1 cellular context compared by ENCODE assay signal in genomic region chr14:37698840-37699777, GRCh38.
TF ChIP-seq lines count a peak whose summit lies in the region.

No MANE protein-coding gene starts in this region.

TF ChIP-seq in HepG2, 621 proteins besides CTCF, POLR2A, EP300 and RAD21 (continued from another document and continues in another):
- TF ChIP-seq, protein P1, sequence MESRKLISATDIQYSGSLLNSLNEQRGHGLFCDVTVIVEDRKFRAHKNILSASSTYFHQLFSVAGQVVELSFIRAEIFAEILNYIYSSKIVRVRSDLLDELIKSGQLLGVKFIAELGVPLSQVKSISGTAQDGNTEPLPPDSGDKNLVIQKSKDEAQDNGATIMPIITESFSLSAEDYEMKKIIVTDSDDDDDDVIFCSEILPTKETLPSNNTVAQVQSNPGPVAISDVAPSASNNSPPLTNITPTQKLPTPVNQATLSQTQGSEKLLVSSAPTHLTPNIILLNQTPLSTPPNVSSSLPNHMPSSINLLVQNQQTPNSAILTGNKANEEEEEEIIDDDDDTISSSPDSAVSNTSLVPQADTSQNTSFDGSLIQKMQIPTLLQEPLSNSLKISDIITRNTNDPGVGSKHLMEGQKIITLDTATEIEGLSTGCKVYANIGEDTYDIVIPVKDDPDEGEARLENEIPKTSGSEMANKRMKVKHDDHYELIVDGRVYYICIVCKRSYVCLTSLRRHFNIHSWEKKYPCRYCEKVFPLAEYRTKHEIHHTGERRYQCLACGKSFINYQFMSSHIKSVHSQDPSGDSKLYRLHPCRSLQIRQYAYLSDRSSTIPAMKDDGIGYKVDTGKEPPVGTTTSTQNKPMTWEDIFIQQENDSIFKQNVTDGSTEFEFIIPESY (CRISPR knock-in tag; IDR thresholded peaks at IDR 0.05), result no peak
- no peak for TF ChIP-seq ZSCAN21 (CRISPR knock-in tag; IDR thresholded peaks at IDR 0.05; ENCODE audit: borderline replicate concordance)
- peak; percentile 95 for TF ChIP-seq EHMT2 (IDR thresholded peaks at IDR 0.05; ENCODE audit: borderline replicate concordance, low read depth, low read length)
- TF ChIP-seq SP2 (CRISPR knock-in tag; IDR thresholded peaks at IDR 0.05), result no peak
- no peak for TF ChIP-seq CBX1 (IDR thresholded peaks at IDR 0.05; ENCODE audit: low read depth)
- 0 out of 2 replicates have a peak, but pooled peaks have one; percentile 29 for TF ChIP-seq ZNF709 (CRISPR knock-in tag; IDR thresholded peaks at IDR 0.05)
- TF ChIP-seq ZNF878 (CRISPR knock-in tag; IDR thresholded peaks at IDR 0.05), result peak; percentile 73; the same call in 1 of the 2 replicates
- TF ChIP-seq EEA1 (CRISPR knock-in tag; IDR thresholded peaks at IDR 0.05; ENCODE audit: borderline replicate concordance), result no peak
- TF ChIP-seq NRL (CRISPR knock-in tag; IDR thresholded peaks at IDR 0.05; ENCODE audit: borderline replicate concordance), result no peak
- peak; percentile 77 for TF ChIP-seq ZNF441 (CRISPR knock-in tag; IDR thresholded peaks at IDR 0.05; ENCODE audit: borderline replicate concordance)
- peak; percentile 46 for TF ChIP-seq RXRB (CRISPR knock-in tag; IDR thresholded peaks at IDR 0.05; ENCODE audit: borderline replicate concordance)
- TF ChIP-seq FOXC1 (CRISPR knock-in tag; IDR thresholded peaks at IDR 0.05; ENCODE audit: borderline replicate concordance), result no peak
- TF ChIP-seq MED13 (CRISPR knock-in tag; IDR thresholded peaks at IDR 0.05), result peak; percentile 23; the same call in 1 of the 2 replicates
- TF ChIP-seq HMG20A (CRISPR knock-in tag; IDR thresholded peaks at IDR 0.05; ENCODE audit: borderline replicate concordance), result peak; percentile 63; the same call in 1 of the 2 replicates
- TF ChIP-seq KDM4B (CRISPR knock-in tag; IDR thresholded peaks at IDR 0.05), result no peak
- peak; percentile 70 for TF ChIP-seq HDAC1 (CRISPR knock-in tag; IDR thresholded peaks at IDR 0.05)
- TF ChIP-seq, protein P2, sequence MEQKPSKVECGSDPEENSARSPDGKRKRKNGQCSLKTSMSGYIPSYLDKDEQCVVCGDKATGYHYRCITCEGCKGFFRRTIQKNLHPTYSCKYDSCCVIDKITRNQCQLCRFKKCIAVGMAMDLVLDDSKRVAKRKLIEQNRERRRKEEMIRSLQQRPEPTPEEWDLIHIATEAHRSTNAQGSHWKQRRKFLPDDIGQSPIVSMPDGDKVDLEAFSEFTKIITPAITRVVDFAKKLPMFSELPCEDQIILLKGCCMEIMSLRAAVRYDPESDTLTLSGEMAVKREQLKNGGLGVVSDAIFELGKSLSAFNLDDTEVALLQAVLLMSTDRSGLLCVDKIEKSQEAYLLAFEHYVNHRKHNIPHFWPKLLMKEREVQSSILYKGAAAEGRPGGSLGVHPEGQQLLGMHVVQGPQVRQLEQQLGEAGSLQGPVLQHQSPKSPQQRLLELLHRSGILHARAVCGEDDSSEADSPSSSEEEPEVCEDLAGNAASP (CRISPR knock-in tag; IDR thresholded peaks at IDR 0.05; ENCODE audit: borderline replicate concordance), result peak; percentile 14; the same call in 1 of the 2 replicates
- TF ChIP-seq ZFP37 (CRISPR knock-in tag; IDR thresholded peaks at IDR 0.05; ENCODE audit: borderline replicate concordance), result peak; percentile 26; the same call in 1 of the 2 replicates
- TF ChIP-seq ZNF674 (CRISPR knock-in tag; IDR thresholded peaks at IDR 0.05; ENCODE audit: low read depth), result no peak
- TF ChIP-seq GMEB2 (CRISPR knock-in tag; IDR thresholded peaks at IDR 0.05; ENCODE audit: low read depth), result no peak
- TF ChIP-seq EZH2 (conservative IDR thresholded peaks at IDR 0.05; ENCODE audit: low read depth, low read length), result no peak
- TF ChIP-seq ARNT (IDR thresholded peaks at IDR 0.05), result no peak
- TF ChIP-seq UBTF (CRISPR knock-in tag; IDR thresholded peaks at IDR 0.05), result no peak
- no peak for TF ChIP-seq GABPA (IDR thresholded peaks at IDR 0.05; ENCODE audit: low read depth, low read length)
- 0 out of 2 replicates have a peak, but pooled peaks have one; percentile 44 for TF ChIP-seq GABPA (CRISPR knock-in tag; IDR thresholded peaks at IDR 0.05; ENCODE audit: low read depth)
- no peak for TF ChIP-seq SNAPC5 (CRISPR knock-in tag; IDR thresholded peaks at IDR 0.05; ENCODE audit: borderline replicate concordance)
- TF ChIP-seq HOXA3 (CRISPR knock-in tag; IDR thresholded peaks at IDR 0.05), result peak; percentile 51; the same call in 1 of the 2 replicates
- no peak for TF ChIP-seq ZNF547 (CRISPR knock-in tag; IDR thresholded peaks at IDR 0.05)
- 0 out of 2 replicates have a peak, but pooled peaks have one; percentile 34 for TF ChIP-seq HDAC2 (CRISPR knock-in tag; IDR thresholded peaks at IDR 0.05)
- TF ChIP-seq GATAD2A (CRISPR knock-in tag; IDR thresholded peaks at IDR 0.05), result peak; percentile 65
- TF ChIP-seq AHDC1 (CRISPR knock-in tag; IDR thresholded peaks at IDR 0.05; ENCODE audit: borderline replicate concordance), result peak; percentile 96
- 0 out of 2 replicates have a peak, but pooled peaks have one; percentile 41 for TF ChIP-seq ZFP91 (CRISPR knock-in tag; IDR thresholded peaks at IDR 0.05; ENCODE audit: borderline replicate concordance)
- TF ChIP-seq ZFP82 (CRISPR knock-in tag; IDR thresholded peaks at IDR 0.05; ENCODE audit: borderline replicate concordance), result 0 out of 2 replicates have a peak, but pooled peaks have one; percentile 77
- TF ChIP-seq ZNF33A (CRISPR knock-in tag; IDR thresholded peaks at IDR 0.05; ENCODE audit: borderline replicate concordance), result peak; percentile 90; the same call in 1 of the 2 replicates
- TF ChIP-seq BATF2 (CRISPR knock-in tag; IDR thresholded peaks at IDR 0.05), result no peak
- 0 out of 2 replicates have a peak, but pooled peaks have one; percentile 22 for TF ChIP-seq SIX1 (CRISPR knock-in tag; IDR thresholded peaks at IDR 0.05; ENCODE audit: borderline replicate concordance)
- no peak for TF ChIP-seq FOXP1 (IDR thresholded peaks at IDR 0.05)
- TF ChIP-seq FOXP1 (CRISPR knock-in tag; IDR thresholded peaks at IDR 0.05), result peak; percentile 74
- no peak for TF ChIP-seq MYC (CRISPR knock-in tag; IDR thresholded peaks at IDR 0.05; ENCODE audit: borderline replicate concordance)
- TF ChIP-seq, protein P3, sequence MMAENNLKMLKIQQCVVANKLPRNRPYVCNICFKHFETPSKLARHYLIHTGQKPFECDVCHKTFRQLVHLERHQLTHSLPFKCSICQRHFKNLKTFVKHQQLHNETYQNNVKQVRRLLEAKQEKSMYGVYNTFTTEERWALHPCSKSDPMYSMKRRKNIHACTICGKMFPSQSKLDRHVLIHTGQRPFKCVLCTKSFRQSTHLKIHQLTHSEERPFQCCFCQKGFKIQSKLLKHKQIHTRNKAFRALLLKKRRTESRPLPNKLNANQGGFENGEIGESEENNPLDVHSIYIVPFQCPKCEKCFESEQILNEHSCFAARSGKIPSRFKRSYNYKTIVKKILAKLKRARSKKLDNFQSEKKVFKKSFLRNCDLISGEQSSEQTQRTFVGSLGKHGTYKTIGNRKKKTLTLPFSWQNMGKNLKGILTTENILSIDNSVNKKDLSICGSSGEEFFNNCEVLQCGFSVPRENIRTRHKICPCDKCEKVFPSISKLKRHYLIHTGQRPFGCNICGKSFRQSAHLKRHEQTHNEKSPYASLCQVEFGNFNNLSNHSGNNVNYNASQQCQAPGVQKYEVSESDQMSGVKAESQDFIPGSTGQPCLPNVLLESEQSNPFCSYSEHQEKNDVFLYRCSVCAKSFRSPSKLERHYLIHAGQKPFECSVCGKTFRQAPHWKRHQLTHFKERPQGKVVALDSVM (CRISPR knock-in tag; IDR thresholded peaks at IDR 0.05), result no peak
- no peak for TF ChIP-seq MTF2 (CRISPR knock-in tag; IDR thresholded peaks at IDR 0.05; ENCODE audit: borderline replicate concordance)
- peak; percentile 76 for TF ChIP-seq FOXA3 (CRISPR knock-in tag; IDR thresholded peaks at IDR 0.05)
- TF ChIP-seq PLRG1 (conservative IDR thresholded peaks at IDR 0.05), result no peak
- no peak for TF ChIP-seq MAFK (conservative IDR thresholded peaks at IDR 0.05 in 1 of 2, IDR thresholded peaks at IDR 0.05 in 1 of 2; ENCODE audit: low read length in 2 of 2)
- TF ChIP-seq, protein P4, sequence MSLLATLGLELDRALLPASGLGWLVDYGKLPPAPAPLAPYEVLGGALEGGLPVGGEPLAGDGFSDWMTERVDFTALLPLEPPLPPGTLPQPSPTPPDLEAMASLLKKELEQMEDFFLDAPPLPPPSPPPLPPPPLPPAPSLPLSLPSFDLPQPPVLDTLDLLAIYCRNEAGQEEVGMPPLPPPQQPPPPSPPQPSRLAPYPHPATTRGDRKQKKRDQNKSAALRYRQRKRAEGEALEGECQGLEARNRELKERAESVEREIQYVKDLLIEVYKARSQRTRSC (CRISPR knock-in tag; IDR thresholded peaks at IDR 0.05; ENCODE audit: low read depth), result 0 out of 2 replicates have a peak, but pooled peaks have one; percentile 52
- TF ChIP-seq REXO4 (CRISPR knock-in tag; IDR thresholded peaks at IDR 0.05; ENCODE audit: borderline replicate concordance), result no peak
- peak; percentile 83; the same call in 1 of the 2 replicates for TF ChIP-seq NCOR1 (IDR thresholded peaks at IDR 0.05; ENCODE audit: borderline replicate concordance, low read length)
- TF ChIP-seq ZNF546 (CRISPR knock-in tag; conservative IDR thresholded peaks at IDR 0.05), result no peak
